ENCODE assay signal across 9 cellular contexts in the genomic region with DNA sequence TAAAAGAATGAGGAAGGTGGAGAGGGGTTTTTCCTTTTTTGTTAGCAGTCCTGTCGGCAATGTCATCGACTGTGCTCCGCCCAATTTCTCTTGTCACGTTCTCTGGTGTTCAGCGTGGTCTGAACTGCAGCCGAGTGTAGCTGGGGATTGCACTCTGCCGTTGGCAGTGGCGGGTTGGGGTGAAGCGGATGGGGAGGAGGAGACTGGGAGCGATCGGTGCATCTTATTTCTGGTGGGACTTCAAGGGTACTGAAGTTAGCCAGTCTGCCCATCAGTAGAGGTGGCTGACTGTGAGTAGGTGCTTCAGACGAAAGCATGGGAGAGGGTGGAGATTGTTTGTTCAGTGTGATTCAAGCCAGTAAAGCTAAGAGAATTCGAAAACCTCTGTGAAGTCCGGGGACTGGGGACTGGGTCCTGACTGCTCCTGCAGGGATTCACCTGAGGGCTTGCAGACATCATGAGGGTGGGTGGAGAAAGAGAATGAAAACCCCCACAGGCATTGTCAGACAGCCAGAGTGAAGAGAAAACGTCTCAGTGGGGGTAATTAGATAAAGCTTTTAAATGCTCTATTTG. TPM values are rescaled to one million over a fixed set of nuclear protein-coding genes. Genes with fewer than 3 reads are reported as not detected.
A peak's percentile ranks its signal among the peaks of the same experiment; 100 is the strongest.
DNase-seq lines count a peak whose midpoint lies in the region; ATAC-seq and TF ChIP-seq lines count a peak whose summit lies in the region.
"Had no signal": no experiment of that assay in that cellular context is flagged by ENCODE, and none has a peak within 500 bp of the region (broad histone marks: within the 10 kb centered on the region; RNA-seq: fewer than 3 reads in every experiment).

No MANE protein-coding gene starts in this region.

- TF ChIP-seq CTCF in osteoblast (IDR thresholded peaks at IDR 0.05; ENCODE audit: extremely low read depth, low read depth, low read length) = no peak

- DNase-seq in COLO668 (lab: John Stamatoyannopoulos, UW; ENCODE audit: unreplicated experiment) (peak; percentile 21), T-helper 1 cell (peak in 3 of 5 donors; percentile 27 to 45 (median 38)), osteoblast (ENCODE audit: insufficient read length, low spot score, missing footprints) (peak; percentile 65), SJCRH30 (no peak), NCI-H2196 (lab: John Stamatoyannopoulos, UW; ENCODE audit: unreplicated experiment) (no peak), GM19238 (ENCODE audit: insufficient read length, low spot score) (no peak)
- no peak for DNase-seq in effector memory CD4-positive, alpha-beta T cell

- peak; percentile 39 for ATAC-seq in HG02885 (IDR thresholded peaks at IDR 0.05; ENCODE audit: poor library complexity, unreplicated experiment)

- H3K79me2 ChIP-seq in osteoblast (ENCODE audit: insufficient read depth, low read length) = peaks cover 92% of the 10 kb centered on the region

- no peaks in the 10 kb centered on the region for H3K27me3 ChIP-seq in effector memory CD4-positive, alpha-beta T cell (replicated peaks; ENCODE audit: control insufficient read depth, insufficient read depth, low read length, poor library complexity, severe bottlenecking)
- H3K27me3 ChIP-seq in osteoblast (ENCODE audit: insufficient read depth, low read length) = no peaks in the 10 kb centered on the region
- no peaks in the 10 kb centered on the region for H3K27me3 ChIP-seq in SJCRH30

- H4K20me1 ChIP-seq in osteoblast (ENCODE audit: insufficient read depth, low read length) = peaks cover 61% of the 10 kb centered on the region

- H3K4me2 ChIP-seq in osteoblast (ENCODE audit: insufficient read depth, low read length) = no peak overlapping the region

- no peaks in the 10 kb centered on the region for H3K36me3 ChIP-seq in effector memory CD4-positive, alpha-beta T cell (ENCODE audit: control insufficient read depth, insufficient read depth, low read length)
- no peaks in the 10 kb centered on the region for H3K36me3 ChIP-seq in osteoblast (ENCODE audit: insufficient read depth, low read length)
- no peaks in the 10 kb centered on the region for H3K36me3 ChIP-seq in SJCRH30
- H3K36me3 ChIP-seq: HAP-1 had no signal

- H3K4me1 ChIP-seq in effector memory CD4-positive, alpha-beta T cell (ENCODE audit: control insufficient read depth, insufficient read depth, low read length, poor library complexity, severe bottlenecking) = peaks cover 16% of the 10 kb centered on the region
- peaks cover 29% of the 10 kb centered on the region for H3K4me1 ChIP-seq in osteoblast (ENCODE audit: insufficient read depth, low read length)
- H3K4me1 ChIP-seq in SJCRH30 = no peaks in the 10 kb centered on the region

- no peak overlapping the region for H2AFZ ChIP-seq in osteoblast (ENCODE audit: low read length)

- no peaks in the 10 kb centered on the region for H3K9me3 ChIP-seq in effector memory CD4-positive, alpha-beta T cell (ENCODE audit: control insufficient read depth, low read length)
- H3K9me3 ChIP-seq in osteoblast (ENCODE audit: low read depth, low read length) = no peaks in the 10 kb centered on the region
- no peaks in the 10 kb centered on the region for H3K9me3 ChIP-seq in SJCRH30 (replicated peaks)
- H3K9me3 ChIP-seq: HAP-1 had no signal

- no peak overlapping the region for H3K4me3 ChIP-seq in effector memory CD4-positive, alpha-beta T cell (ENCODE audit: insufficient read depth, low read depth, low read length, poor library complexity, severe bottlenecking)
- H3K4me3 ChIP-seq in osteoblast (ENCODE audit: insufficient read depth, low read length) (no peak overlapping the region), SJCRH30 (no peak overlapping the region)
- H3K4me3 ChIP-seq: HAP-1 had no signal

- peak overlapping the region; percentile 34 for H3K27ac ChIP-seq in effector memory CD4-positive, alpha-beta T cell (ENCODE audit: insufficient read depth, low read length, poor library complexity, severe bottlenecking)
- H3K27ac ChIP-seq in osteoblast (ENCODE audit: low read depth, low read length) (peak overlapping the region; percentile 30), SJCRH30 (no peak overlapping the region)

RNA-seq across cellular contexts. Expression of gene RREB1, which starts 5.1 kb away (rescaled TPM):
- 25.9 and 29.3 TPM in 2 replicates for total RNA-seq in osteoblast
- total RNA-seq in SJCRH30 (2014; rRNA removed; shearing (Covaris generic)) = 12.3 and 13.4 TPM in 2 replicates

Comparison
In these comparisons a context has a peak if more than half of its experiments do, and no peak if none do; other contexts are left out.
1. DNase-seq: peak in COLO668 (single experiment), T-helper 1 cell (3 of 5) and osteoblast (single experiment); none in effector memory CD4-positive, alpha-beta T cell (0 of 3), SJCRH30 (0 of 2), NCI-H2196 (single experiment) and GM19238 (single experiment).